In the genomic region with DNA sequence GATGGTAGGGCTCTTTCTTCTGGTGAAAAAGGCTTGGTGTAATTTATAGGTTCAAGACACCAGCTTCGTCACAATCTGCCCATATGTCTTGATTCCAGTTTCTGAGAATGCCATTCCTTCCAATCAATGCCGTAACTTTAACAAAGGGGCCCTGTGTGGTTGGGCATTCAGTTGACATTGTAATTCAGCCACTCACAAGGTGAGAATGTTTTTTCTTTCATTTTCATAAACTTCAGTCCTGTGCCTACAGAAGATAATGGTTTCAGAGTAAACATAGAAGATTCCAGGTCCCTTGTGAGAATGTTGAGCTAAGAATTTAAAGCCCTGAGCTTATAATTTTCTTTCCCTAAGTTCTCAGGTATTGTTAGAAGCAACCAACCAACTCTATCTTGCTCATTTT, we compare ENCODE assay signal across 1 cellular context.
TF ChIP-seq lines count a peak whose summit lies in the region.

No MANE protein-coding gene starts in this region.

TF ChIP-seq in SK-N-SH treated with all-trans-retinoic acid at 6 μM for 48 hours, 23 proteins besides CTCF, POLR2A, EP300 and RAD21:
- TF ChIP-seq, protein P1, sequence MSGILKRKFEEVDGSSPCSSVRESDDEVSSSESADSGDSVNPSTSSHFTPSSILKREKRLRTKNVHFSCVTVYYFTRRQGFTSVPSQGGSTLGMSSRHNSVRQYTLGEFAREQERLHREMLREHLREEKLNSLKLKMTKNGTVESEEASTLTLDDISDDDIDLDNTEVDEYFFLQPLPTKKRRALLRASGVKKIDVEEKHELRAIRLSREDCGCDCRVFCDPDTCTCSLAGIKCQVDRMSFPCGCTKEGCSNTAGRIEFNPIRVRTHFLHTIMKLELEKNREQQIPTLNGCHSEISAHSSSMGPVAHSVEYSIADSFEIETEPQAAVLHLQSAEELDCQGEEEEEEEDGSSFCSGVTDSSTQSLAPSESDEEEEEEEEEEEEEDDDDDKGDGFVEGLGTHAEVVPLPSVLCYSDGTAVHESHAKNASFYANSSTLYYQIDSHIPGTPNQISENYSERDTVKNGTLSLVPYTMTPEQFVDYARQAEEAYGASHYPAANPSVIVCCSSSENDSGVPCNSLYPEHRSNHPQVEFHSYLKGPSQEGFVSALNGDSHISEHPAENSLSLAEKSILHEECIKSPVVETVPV (CRISPR knock-in tag; IDR thresholded peaks at IDR 0.05) = no peak
- TF ChIP-seq ISL1 (CRISPR knock-in tag; IDR thresholded peaks at IDR 0.05) = no peak
- TF ChIP-seq, protein P2, sequence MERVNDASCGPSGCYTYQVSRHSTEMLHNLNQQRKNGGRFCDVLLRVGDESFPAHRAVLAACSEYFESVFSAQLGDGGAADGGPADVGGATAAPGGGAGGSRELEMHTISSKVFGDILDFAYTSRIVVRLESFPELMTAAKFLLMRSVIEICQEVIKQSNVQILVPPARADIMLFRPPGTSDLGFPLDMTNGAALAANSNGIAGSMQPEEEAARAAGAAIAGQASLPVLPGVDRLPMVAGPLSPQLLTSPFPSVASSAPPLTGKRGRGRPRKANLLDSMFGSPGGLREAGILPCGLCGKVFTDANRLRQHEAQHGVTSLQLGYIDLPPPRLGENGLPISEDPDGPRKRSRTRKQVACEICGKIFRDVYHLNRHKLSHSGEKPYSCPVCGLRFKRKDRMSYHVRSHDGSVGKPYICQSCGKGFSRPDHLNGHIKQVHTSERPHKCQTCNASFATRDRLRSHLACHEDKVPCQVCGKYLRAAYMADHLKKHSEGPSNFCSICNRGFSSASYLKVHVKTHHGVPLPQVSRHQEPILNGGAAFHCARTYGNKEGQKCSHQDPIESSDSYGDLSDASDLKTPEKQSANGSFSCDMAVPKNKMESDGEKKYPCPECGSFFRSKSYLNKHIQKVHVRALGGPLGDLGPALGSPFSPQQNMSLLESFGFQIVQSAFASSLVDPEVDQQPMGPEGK (CRISPR knock-in tag; IDR thresholded peaks at IDR 0.05; ENCODE audit: borderline replicate concordance) = no peak
- TF ChIP-seq PPARA (CRISPR knock-in tag; IDR thresholded peaks at IDR 0.05; ENCODE audit: borderline replicate concordance) = no peak
- no peak for TF ChIP-seq RARB (CRISPR knock-in tag; IDR thresholded peaks at IDR 0.05)
- no peak for TF ChIP-seq ZNF565 (CRISPR knock-in tag; conservative IDR thresholded peaks at IDR 0.05; ENCODE audit: low read depth)
- TF ChIP-seq CSDC2 (CRISPR knock-in tag; IDR thresholded peaks at IDR 0.05) = no peak
- TF ChIP-seq OSR1 (CRISPR knock-in tag; IDR thresholded peaks at IDR 0.05) = no peak
- TF ChIP-seq, protein P3, sequence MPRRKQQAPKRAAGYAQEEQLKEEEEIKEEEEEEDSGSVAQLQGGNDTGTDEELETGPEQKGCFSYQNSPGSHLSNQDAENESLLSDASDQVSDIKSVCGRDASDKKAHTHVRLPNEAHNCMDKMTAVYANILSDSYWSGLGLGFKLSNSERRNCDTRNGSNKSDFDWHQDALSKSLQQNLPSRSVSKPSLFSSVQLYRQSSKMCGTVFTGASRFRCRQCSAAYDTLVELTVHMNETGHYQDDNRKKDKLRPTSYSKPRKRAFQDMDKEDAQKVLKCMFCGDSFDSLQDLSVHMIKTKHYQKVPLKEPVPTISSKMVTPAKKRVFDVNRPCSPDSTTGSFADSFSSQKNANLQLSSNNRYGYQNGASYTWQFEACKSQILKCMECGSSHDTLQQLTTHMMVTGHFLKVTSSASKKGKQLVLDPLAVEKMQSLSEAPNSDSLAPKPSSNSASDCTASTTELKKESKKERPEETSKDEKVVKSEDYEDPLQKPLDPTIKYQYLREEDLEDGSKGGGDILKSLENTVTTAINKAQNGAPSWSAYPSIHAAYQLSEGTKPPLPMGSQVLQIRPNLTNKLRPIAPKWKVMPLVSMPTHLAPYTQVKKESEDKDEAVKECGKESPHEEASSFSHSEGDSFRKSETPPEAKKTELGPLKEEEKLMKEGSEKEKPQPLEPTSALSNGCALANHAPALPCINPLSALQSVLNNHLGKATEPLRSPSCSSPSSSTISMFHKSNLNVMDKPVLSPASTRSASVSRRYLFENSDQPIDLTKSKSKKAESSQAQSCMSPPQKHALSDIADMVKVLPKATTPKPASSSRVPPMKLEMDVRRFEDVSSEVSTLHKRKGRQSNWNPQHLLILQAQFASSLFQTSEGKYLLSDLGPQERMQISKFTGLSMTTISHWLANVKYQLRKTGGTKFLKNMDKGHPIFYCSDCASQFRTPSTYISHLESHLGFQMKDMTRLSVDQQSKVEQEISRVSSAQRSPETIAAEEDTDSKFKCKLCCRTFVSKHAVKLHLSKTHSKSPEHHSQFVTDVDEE (CRISPR knock-in tag; IDR thresholded peaks at IDR 0.05) = no peak
- TF ChIP-seq SNAI2 (CRISPR knock-in tag; IDR thresholded peaks at IDR 0.05) = no peak
- TF ChIP-seq ZFP30 (CRISPR knock-in tag; IDR thresholded peaks at IDR 0.05) = no peak
- TF ChIP-seq BACH2 (CRISPR knock-in tag; IDR thresholded peaks at IDR 0.05; ENCODE audit: borderline replicate concordance) = no peak
- no peak for TF ChIP-seq ZFP3 (CRISPR knock-in tag; IDR thresholded peaks at IDR 0.05)
- no peak for TF ChIP-seq CREB5 (CRISPR knock-in tag; IDR thresholded peaks at IDR 0.05; ENCODE audit: low read depth)
- TF ChIP-seq ZNF70 (CRISPR knock-in tag; IDR thresholded peaks at IDR 0.05) = no peak
- TF ChIP-seq ARNTL (CRISPR knock-in tag; IDR thresholded peaks at IDR 0.05; ENCODE audit: borderline replicate concordance, low read depth) = no peak
- TF ChIP-seq ZC3H10 (CRISPR knock-in tag; IDR thresholded peaks at IDR 0.05) = no peak
- no peak for TF ChIP-seq ESRRG (CRISPR knock-in tag; IDR thresholded peaks at IDR 0.05)
- TF ChIP-seq, protein P4, sequence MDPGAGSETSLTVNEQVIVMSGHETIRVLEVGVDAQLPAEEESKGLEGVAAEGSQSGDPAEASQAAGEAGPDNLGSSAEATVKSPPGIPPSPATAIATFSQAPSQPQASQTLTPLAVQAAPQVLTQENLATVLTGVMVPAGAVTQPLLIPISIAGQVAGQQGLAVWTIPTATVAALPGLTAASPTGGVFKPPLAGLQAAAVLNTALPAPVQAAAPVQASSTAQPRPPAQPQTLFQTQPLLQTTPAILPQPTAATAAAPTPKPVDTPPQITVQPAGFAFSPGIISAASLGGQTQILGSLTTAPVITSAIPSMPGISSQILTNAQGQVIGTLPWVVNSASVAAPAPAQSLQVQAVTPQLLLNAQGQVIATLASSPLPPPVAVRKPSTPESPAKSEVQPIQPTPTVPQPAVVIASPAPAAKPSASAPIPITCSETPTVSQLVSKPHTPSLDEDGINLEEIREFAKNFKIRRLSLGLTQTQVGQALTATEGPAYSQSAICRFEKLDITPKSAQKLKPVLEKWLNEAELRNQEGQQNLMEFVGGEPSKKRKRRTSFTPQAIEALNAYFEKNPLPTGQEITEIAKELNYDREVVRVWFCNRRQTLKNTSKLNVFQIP (CRISPR knock-in tag; IDR thresholded peaks at IDR 0.05; ENCODE audit: borderline replicate concordance, low read depth) = no peak
- TF ChIP-seq TOX (CRISPR knock-in tag; IDR thresholded peaks at IDR 0.05; ENCODE audit: borderline replicate concordance) = no peak
